ENCODE assay signal across 15 cellular contexts in genomic region chr2:188279093-188279445, GRCh38. TPM values are rescaled to one million over a fixed set of nuclear protein-coding genes. Genes with fewer than 3 reads are reported as not detected.
"Had no signal": no experiment of that assay in that cellular context is flagged by ENCODE, and none has a peak within 500 bp of the region (broad histone marks: within the 10 kb centered on the region; RNA-seq: fewer than 3 reads in every experiment).

No MANE protein-coding gene starts in this region.

- H3K27me3 ChIP-seq: cardiac muscle cell, right atrium auricular region, transverse colon had no signal

- DNase-seq: activated CD4-positive, alpha-beta T cell treated with anti-CD3 and anti-CD28 coated beads for 36 hours; activated CD8-positive, alpha-beta memory T cell treated with anti-CD3 and anti-CD28 coated beads, Interleukin-2, amount 50 U/mL, for 48 hours; activated CD8-positive, alpha-beta T cell treated with anti-CD3 and anti-CD28 coated beads for 36 hours; activated naive CD4-positive, alpha-beta T cell treated with Interleukin-2 at 50 U/mL for 16 hours; effector CD4-positive, alpha-beta T cell; hypothalamus; mucosa of descending colon; naive thymus-derived CD8-positive, alpha-beta T cell; nucleus accumbens; transverse colon had no signal

- H3K4me1 ChIP-seq: right atrium auricular region, transverse colon had no signal

- ATAC-seq: activated CD4-positive, alpha-beta T cell treated with anti-CD3 and anti-CD28 coated beads for 36 hours; activated CD8-positive, alpha-beta T cell treated with anti-CD3 and anti-CD28 coated beads for 36 hours; mucosa of descending colon; naive thymus-derived CD8-positive, alpha-beta T cell had no signal

- H3K36me3 ChIP-seq: cardiac muscle cell, right atrium auricular region, transverse colon had no signal

- H3K9me3 ChIP-seq: mucosa of descending colon, right atrium auricular region, transverse colon had no signal

- H3K27ac ChIP-seq: cardiac muscle cell, right atrium auricular region, skin epidermis, transverse colon had no signal

- H3K4me3 ChIP-seq: cardiac muscle cell, mucosa of descending colon, right atrium auricular region, skin epidermis, transverse colon had no signal

- FAIRE-seq: islet of Langerhans had no signal

RNA-seq across cellular contexts. Expression of gene GULP1, which starts 12.6 kb away (rescaled TPM):
- total RNA-seq: activated CD4-positive, alpha-beta T cell treated with anti-CD3 and anti-CD28 coated beads for 36 hours; activated CD8-positive, alpha-beta T cell treated with anti-CD3 and anti-CD28 coated beads for 36 hours; activated T-helper 1 cell treated with anti-CD3 and anti-CD28 coated beads, Interleukin-12 subunit alpha, Interleukin-12 subunit beta, Interleukin-2, Interleukin-4 antibody, amounts not matched to agents 30 ng/mL and 10 ng/mL and 1 ng/mL, durations not matched to agents 14 hours and 24 hours and 36 hours; naive thymus-derived CD8-positive, alpha-beta T cell had no signal
- polyA plus RNA-seq: naive thymus-derived CD8-positive, alpha-beta T cell had no signal
